In genomic region chr1:65170511-65171142, GRCh38 we compare ENCODE assay signal across 11 cellular contexts. TPM values are rescaled to one million over a fixed set of nuclear protein-coding genes. Genes with fewer than 3 reads are reported as not detected.
A peak's percentile ranks its signal among the peaks of the same experiment; 100 is the strongest.
DNase-seq lines count a peak whose midpoint lies in the region; ATAC-seq and TF ChIP-seq lines count a peak whose summit lies in the region.
"Had no signal": no experiment of that assay in that cellular context is flagged by ENCODE, and none has a peak within 500 bp of the region (broad histone marks: within the 10 kb centered on the region; RNA-seq: fewer than 3 reads in every experiment).

No MANE protein-coding gene starts in this region.

- no peaks in the 10 kb centered on the region for H3K27me3 Mint-ChIP-seq in mesothelial cell of epicardium (ENCODE audit: low read depth)

- intact Hi-C loops in gastrocnemius medialis (cut with DNase I; ENCODE audit: low total_unique reads): no loop called here

- H3K27ac ChIP-seq in SK-N-MC: peak overlapping the region; percentile 85
- H3K27ac ChIP-seq in gastrocnemius medialis: peak overlapping the region; percentile 5 to 31 (median 30)
- H3K27ac ChIP-seq: adrenal gland, vagina had no signal

- TF ChIP-seq POLR2A in gastrocnemius medialis (IDR thresholded peaks at IDR 0.05): peak in 1 of 2 donors; percentile 26

- H3K4me3 Mint-ChIP-seq in mesothelial cell of epicardium: no peak overlapping the region

- TF ChIP-seq CTCF in fibroblast of villous mesenchyme (IDR thresholded peaks at IDR 0.05; ENCODE audit: insufficient read depth, low read depth, low read length) (no peak), gastrocnemius medialis (IDR thresholded peaks at IDR 0.05 in 4 of 5, conservative IDR thresholded peaks at IDR 0.05 in 1 of 5) (no peak), mesothelial cell of epicardium (IDR thresholded peaks at IDR 0.05; ENCODE audit: unreplicated experiment) (no peak)

- no peaks in the 10 kb centered on the region for H3K9me3 Mint-ChIP-seq in mesothelial cell of epicardium

- H3K4me3 ChIP-seq in SK-N-MC: peak overlapping the region; percentile 51
- no peak overlapping the region for H3K4me3 ChIP-seq in fibroblast of villous mesenchyme (ENCODE audit: low read depth, low read length)
- H3K4me3 ChIP-seq in gastrocnemius medialis: no peak overlapping the region
- H3K4me3 ChIP-seq: adrenal gland, vagina had no signal

- H3K9ac ChIP-seq in SK-N-MC (ENCODE audit: insufficient read length): peak overlapping the region; percentile 9

- no peaks in the 10 kb centered on the region for H3K27me3 ChIP-seq in gastrocnemius medialis
- H3K27me3 ChIP-seq: adrenal gland, vagina had no signal

- peak; percentile 86 for DNase-seq in GF-D8 (lab: John Stamatoyannopoulos, UW)
- DNase-seq in SK-N-MC (ENCODE audit: low read depth, low spot score): peak; percentile 70
- peak; percentile 55 for DNase-seq in fibroblast of villous mesenchyme (ENCODE audit: low read depth)
- DNase-seq in gastrocnemius medialis: peak; percentile 20 to 29
- DNase-seq in UCSD-AML1 (lab: John Stamatoyannopoulos, UW; ENCODE audit: unreplicated experiment): no peak
- no peak for DNase-seq in stimulated activated CD4-positive, alpha-beta T cell treated with anti-CD3 and anti-CD28 coated beads, Interleukin-15, amount 100 ng/mL, for 24 hours
- no peak for DNase-seq in ecto neural progenitor cell (ENCODE audit: low spot score)
- no peak for DNase-seq in mesothelial cell of epicardium (ENCODE audit: low spot score in 2 of 2, unreplicated experiment in 2 of 2)
- DNase-seq: DMS153 had no signal

- peaks cover 23% of the 10 kb centered on the region for H3K4me1 Mint-ChIP-seq in mesothelial cell of epicardium

- H3K9me3 ChIP-seq in SK-N-MC (ENCODE audit: low read depth, low read length) (no peaks in the 10 kb centered on the region), gastrocnemius medialis (no peaks in the 10 kb centered on the region)
- H3K9me3 ChIP-seq: adrenal gland, vagina had no signal

- no peak overlapping the region for H3K27ac Mint-ChIP-seq in mesothelial cell of epicardium

- no peaks in the 10 kb centered on the region for H3K36me3 Mint-ChIP-seq in mesothelial cell of epicardium

- H3K4me1 ChIP-seq in gastrocnemius medialis: peaks cover 8 to 13% of the 10 kb centered on the region in 2 donors
- H3K4me1 ChIP-seq: adrenal gland had no signal

- peak; percentile 68 to 81 for ATAC-seq in gastrocnemius medialis

- in situ Hi-C loops in gastrocnemius medialis (cut with MboI; ENCODE audit: low sequenced_read_pairs in 4 of 4): no loop called here

- no peaks in the 10 kb centered on the region for H3K36me3 ChIP-seq in SK-N-MC (ENCODE audit: insufficient read depth, low read length)
- H3K36me3 ChIP-seq in gastrocnemius medialis: no peaks in the 10 kb centered on the region
- H3K36me3 ChIP-seq: adrenal gland, vagina had no signal

RNA-seq across cellular contexts. Expression of gene AK4, which starts 22.6 kb away (rescaled TPM):
- total RNA-seq in fibroblast of villous mesenchyme (0.86 and 0.97 TPM in 2 replicates), gastrocnemius medialis (1 to 10 TPM; 1.4 to 2.6 (median 1.8) TPM), mesothelial cell of epicardium (18.7 to 20.7 TPM (median 19.2 TPM) in 3 replicates)

Comparison
In these comparisons a context has a peak if more than half of its experiments do, and no peak if none do; other contexts are left out.
1. DNase-seq: peak in GF-D8 (single experiment), SK-N-MC (single experiment), fibroblast of villous mesenchyme (single experiment) and gastrocnemius medialis (2 of 2); none in UCSD-AML1 (single experiment), stimulated activated CD4-positive, alpha-beta T cell treated with anti-CD3 and anti-CD28 coated beads, Interleukin-15, amount 100 ng/mL, for 24 hours (single experiment), ecto neural progenitor cell (single experiment) and mesothelial cell of epicardium (0 of 2).